ENCODE assay signal across 12 cellular contexts in the genomic region with DNA sequence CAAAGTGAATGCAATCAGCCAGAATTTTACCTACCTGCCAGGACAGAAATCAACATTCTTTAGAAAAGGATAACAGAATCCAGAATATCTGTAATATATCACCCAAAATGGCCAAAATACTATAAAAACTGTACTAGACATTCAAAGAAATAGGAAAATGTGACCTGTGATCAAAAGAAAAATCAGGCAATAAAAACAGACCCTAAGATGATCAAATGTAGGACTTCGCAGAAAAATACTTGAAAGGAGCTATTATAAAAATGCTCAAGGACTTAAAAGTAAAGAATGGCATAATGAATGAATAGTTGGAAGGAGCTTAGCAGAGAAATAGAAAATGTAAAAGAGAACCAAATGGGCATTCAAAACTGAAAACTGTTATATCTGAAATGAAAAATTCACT. TPM values are rescaled to one million over a fixed set of nuclear protein-coding genes. Genes with fewer than 3 reads are reported as not detected.
"Had no signal": no experiment of that assay in that cellular context is flagged by ENCODE, and none has a peak within 500 bp of the region (broad histone marks: within the 10 kb centered on the region; RNA-seq: fewer than 3 reads in every experiment).

No MANE protein-coding gene starts in this region.

- H3K4me2 ChIP-seq: GM23338 had no signal

- H2AFZ ChIP-seq: GM23248, GM23338 had no signal

- DNase-seq: GM23248, GOT3, H7, H9, HCEC 1CT, HFFc6 had no signal

- FAIRE-seq: H1, H54 had no signal

- H3K4me3 Mint-ChIP-seq: GM23338, H9, HFFc6 had no signal

- H3K4me1 ChIP-seq: HAP-1 had no signal

- H3K27ac ChIP-seq: GM23248 had no signal

- H3K4me3 ChIP-seq: GM23248, GM23338, HAP-1 had no signal

- H3K27ac Mint-ChIP-seq: GM23338, H9 had no signal

- H3K36me3 ChIP-seq: HAP-1 had no signal

- ATAC-seq: GM23338, HCT116 had no signal

- H3K9ac ChIP-seq: GM23248 had no signal

RNA-seq across cellular contexts. Expression of a gene that starts 53.5 kb away (rescaled TPM):
- total RNA-seq: GM23248, H1, H4, H9 had no signal
- polyA plus RNA-seq: GM23248, GM23338, H1 had no signal
